25 cellular contexts compared by ENCODE assay signal in the genomic region with DNA sequence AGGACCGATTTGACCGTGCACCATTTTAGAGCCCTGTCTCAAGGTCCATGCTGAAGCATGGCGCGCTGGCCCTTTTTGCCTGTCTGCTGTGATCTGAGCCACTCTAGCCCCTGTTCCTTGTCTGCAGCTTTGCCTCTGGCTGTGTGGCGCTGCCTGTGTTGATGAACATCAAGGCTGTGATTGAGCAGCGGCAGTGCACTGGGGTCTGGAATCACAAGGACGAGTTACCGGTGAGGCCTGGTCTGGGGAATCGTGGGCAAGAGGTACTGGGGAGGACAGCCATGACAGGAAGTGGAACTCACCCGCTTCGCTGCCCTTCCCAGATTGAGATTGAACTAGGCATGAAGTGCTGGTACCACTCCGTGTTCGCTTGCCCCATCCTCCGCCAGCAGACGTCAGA. TPM values are rescaled to one million over a fixed set of nuclear protein-coding genes. Genes with fewer than 3 reads are reported as not detected.
A peak's percentile ranks its signal among the peaks of the same experiment; 100 is the strongest.
DNase-seq lines count a peak whose midpoint lies in the region; ATAC-seq, FAIRE-seq and TF ChIP-seq lines count a peak whose summit lies in the region.
"Had no signal": no experiment of that assay in that cellular context is flagged by ENCODE, and none has a peak within 500 bp of the region (broad histone marks: within the 10 kb centered on the region; RNA-seq: fewer than 3 reads in every experiment).

No MANE protein-coding gene starts in this region.

- H3K27me3 ChIP-seq in K562 (ENCODE audit: control insufficient read depth in 2 of 2, insufficient read depth in 2 of 2, low read length in 2 of 2) = no peaks in the 10 kb centered on the region
- H3K27me3 ChIP-seq in keratinocyte (ENCODE audit: control insufficient read depth, extremely low read depth, insufficient read depth, low read length) = no peaks in the 10 kb centered on the region
- H3K27me3 ChIP-seq: BLaER1 treated with 17β-estradiol and CSF1 and Interleukin-3, amounts not matched to agents 10 nM and 100 nM had no signal

- H3K36me3 ChIP-seq in K562 (ENCODE audit: control insufficient read depth, insufficient read depth, low read length) = peaks cover 92% of the 10 kb centered on the region
- peaks cover 43 to 61% of the 10 kb centered on the region in 2 experiments for H3K36me3 ChIP-seq in keratinocyte (ENCODE audit: control insufficient read depth in 2 of 2, extremely low read depth in 1 of 2, insufficient read depth in 2 of 2, low read length in 2 of 2)

- dilution Hi-C loops in keratinocyte (cut with MboI; ENCODE audit: extremely low pct_ligation_motif_present, low sequenced_read_pairs) = no loop called here

- H3K4me3 ChIP-seq in K562 = no peak overlapping the region
- H3K4me3 ChIP-seq in keratinocyte (ENCODE audit: control insufficient read depth in 2 of 3, extremely low read depth in 1 of 3, insufficient read depth in 2 of 3, low read depth in 1 of 3, low read length in 3 of 3) = no peak overlapping the region
- H3K4me3 ChIP-seq: BLaER1 treated with 17β-estradiol and CSF1 and Interleukin-3, amounts not matched to agents 10 nM and 100 nM had no signal

- peaks cover 4 to 15% of the 10 kb centered on the region in 2 experiments; a peak in 4 of 5 replicates for H3K4me1 ChIP-seq in K562 (replicated peaks in 1 of 2; ENCODE audit: control insufficient read depth in 2 of 2, insufficient read depth in 2 of 2, low read length in 2 of 2)
- peaks cover 18% of the 10 kb centered on the region for H3K4me1 ChIP-seq in keratinocyte (ENCODE audit: control insufficient read depth, extremely low read depth, insufficient read depth, low read length)

- peak overlapping the region in 1 of 2 experiments; percentile 6; a peak in 1 of 4 replicates for H3K9ac ChIP-seq in K562 (ENCODE audit: insufficient read depth in 1 of 2, low read depth in 2 of 2, low read length in 2 of 2)
- H3K9ac ChIP-seq in keratinocyte (ENCODE audit: control insufficient read depth, extremely low read depth, insufficient read depth, low read length) = no peak overlapping the region

- H3K4me2 ChIP-seq in K562 (ENCODE audit: insufficient read depth, low read length) = no peak overlapping the region
- H3K4me2 ChIP-seq in keratinocyte (ENCODE audit: control insufficient read depth, extremely low read depth, insufficient read depth, low read depth, low read length) = no peak overlapping the region
- H3K4me2 ChIP-seq: BLaER1 treated with 17β-estradiol and CSF1 and Interleukin-3, amounts not matched to agents 10 nM and 100 nM had no signal

- no peaks in the 10 kb centered on the region for H3K9me3 Mint-ChIP-seq in activated T-cell treated with anti-CD3 and anti-CD28 coated beads, Interleukin-2, amount 50 U/mL, for 24 hours
- no peaks in the 10 kb centered on the region for H3K9me3 Mint-ChIP-seq in activated T-cell treated with anti-CD3 and anti-CD28 coated beads, Interleukin-2, amount 50 U/mL, for 72 hours

- WGBS in K562 (ENCODE audit: insufficient coverage, low coverage, missing lambda C conversion rate) = 87% methylated on average over 14 of the region's 15 CpGs

- POLR2A ChIA-PET in K562 (lab: Yijun Ruan, JAX) = interaction anchor here (1.5 to 1.6 kb wide), 2 partner anchors 15 to 69 kb away, joined by 5 to 7 read pairs; no protein-coding TSS in a partner anchor

- intact Hi-C loops in K562 (cut with micrococcal nuclease) = no loop called here

- H2AFZ ChIP-seq in K562 (ENCODE audit: low read depth, low read length) = no peak overlapping the region
- no peak overlapping the region for H2AFZ ChIP-seq in keratinocyte (ENCODE audit: control insufficient read depth, low read length)

- H3K27ac ChIP-seq in K562 (ENCODE audit: extremely low read depth, low read depth, low read length) = no peak overlapping the region
- peak overlapping the region; percentile 77 for H3K27ac ChIP-seq in keratinocyte (ENCODE audit: control insufficient read depth, insufficient read depth, low read length)
- H3K27ac ChIP-seq: BLaER1 treated with 17β-estradiol and CSF1 and Interleukin-3, amounts not matched to agents 10 nM and 100 nM; HL-60 had no signal

- peaks cover 95% of the 10 kb centered on the region for H3K36me3 Mint-ChIP-seq in activated T-cell treated with anti-CD3 and anti-CD28 coated beads, Interleukin-2, amount 50 U/mL, for 24 hours (ENCODE audit: low read depth)
- H3K36me3 Mint-ChIP-seq in activated T-cell treated with anti-CD3 and anti-CD28 coated beads, Interleukin-2, amount 50 U/mL, for 72 hours (ENCODE audit: insufficient read depth in 2 of 2) = peaks cover 5 to 30% of the 10 kb centered on the region in 2 donors
- no peaks in the 10 kb centered on the region for H3K36me3 Mint-ChIP-seq in T-helper 17 cell (ENCODE audit: low read depth)

- FAIRE-seq in K562 (lab: Jason Lieb, UNC) (no peak), keratinocyte (lab: Jason Lieb, UNC) (no peak)
- FAIRE-seq: H54 had no signal

- no peak for DNase-seq in activated T-cell treated with anti-CD3 and anti-CD28 coated beads, Interleukin-2, amount 50 U/mL, for 24 hours
- DNase-seq in activated T-cell treated with anti-CD3 and anti-CD28 coated beads, Interleukin-2, amount 50 U/mL, for 72 hours = no peak
- DNase-seq in T-helper 17 cell (no peak), K562 (ENCODE audit: extremely low read depth in 1 of 4, low spot score in 3 of 4) (no peak), keratinocyte (ENCODE audit: low read depth, low spot score) (no peak), DMS 273 treated with DMSO at 0.1 percent for 48 hours (lab: John Stamatoyannopoulos, UW) (no peak)
- DNase-seq: 8988T; CD4-positive, alpha-beta memory T cell; GDM1; KG1; NCI-H1092 treated with DMSO at 0.1 percent for 48 hours; NCI-H146; NCI-H2029; NCI-H2227 treated with DMSO at 0.1 percent for 48 hours; NCI-H510A treated with DMSO at 0.1 percent for 48 hours; NCI-H748 treated with DMSO at 0.1 percent for 48 hours; SIG-M5 had no signal

- TF ChIP-seq CTCF in K562 (IDR thresholded peaks at IDR 0.05 in 2 of 3, conservative IDR thresholded peaks at IDR 0.05 in 1 of 3; ENCODE audit: insufficient read depth in 2 of 3, low read depth in 1 of 3, low read length in 3 of 3) = no peak
- TF ChIP-seq CTCF in keratinocyte (optimal IDR thresholded peaks at IDR 0.05 in 1 of 3, IDR thresholded peaks at IDR 0.05 in 1 of 3, conservative IDR thresholded peaks at IDR 0.05 in 1 of 3; ENCODE audit: extremely low read depth in 1 of 3, insufficient read depth in 2 of 3, low read length in 3 of 3) = no peak

- peak; percentile 3; the same call in 1 of the 2 replicates for TF ChIP-seq POLR2A in K562 (conservative IDR thresholded peaks at IDR 0.05)

- no TSS peak for BruUV-seq in K562 (replicated peaks; lab: Mats Ljungman, UMichigan)

- H3K79me2 ChIP-seq in K562 (ENCODE audit: control insufficient read depth, insufficient read depth, low read length) (peaks cover 11% of the 10 kb centered on the region), keratinocyte (ENCODE audit: control insufficient read depth, insufficient read depth, low read length) (peaks cover 11% of the 10 kb centered on the region)

- no peaks in the 10 kb centered on the region for H3K27me3 Mint-ChIP-seq in activated T-cell treated with anti-CD3 and anti-CD28 coated beads, Interleukin-2, amount 50 U/mL, for 24 hours
- H3K27me3 Mint-ChIP-seq in activated T-cell treated with anti-CD3 and anti-CD28 coated beads, Interleukin-2, amount 50 U/mL, for 72 hours (ENCODE audit: low read depth) = no peaks in the 10 kb centered on the region
- H3K27me3 Mint-ChIP-seq in T-helper 17 cell = no peaks in the 10 kb centered on the region
- H3K27me3 Mint-ChIP-seq: CD4-positive, alpha-beta memory T cell had no signal

- H4K20me1 ChIP-seq in K562 (replicated peaks; ENCODE audit: control insufficient read depth, insufficient read depth, low read length) (peaks cover 22% of the 10 kb centered on the region), keratinocyte (ENCODE audit: control insufficient read depth, extremely low read depth, insufficient read depth, low read length) (peaks cover 8% of the 10 kb centered on the region)

- TF ChIP-seq EP300 in K562 (IDR thresholded peaks at IDR 0.05; ENCODE audit: low read length) = no peak

- in situ Hi-C loops in K562 (cut with MboI) = no loop called here

- no peak for ATAC-seq in activated T-cell treated with anti-CD3 and anti-CD28 coated beads, Interleukin-2, amount 50 U/mL, for 72 hours (replicated peaks in 1 of 2)
- no peak for ATAC-seq in T-helper 17 cell
- no peak for ATAC-seq in K562
- ATAC-seq in HG02852 (IDR thresholded peaks at IDR 0.05; ENCODE audit: unreplicated experiment) = no peak
- ATAC-seq in HG02798 (IDR thresholded peaks at IDR 0.05; ENCODE audit: poor library complexity, unreplicated experiment) = no peak
- ATAC-seq: SK-N-SH treated with all-trans-retinoic acid at 6 μM for 48 hours had no signal

- H3K4me3 Mint-ChIP-seq in activated T-cell treated with anti-CD3 and anti-CD28 coated beads, Interleukin-2, amount 50 U/mL, for 24 hours = no peak overlapping the region
- H3K4me3 Mint-ChIP-seq in activated T-cell treated with anti-CD3 and anti-CD28 coated beads, Interleukin-2, amount 50 U/mL, for 72 hours = no peak overlapping the region
- H3K4me3 Mint-ChIP-seq in T-helper 17 cell = no peak overlapping the region
- H3K4me3 Mint-ChIP-seq: CD4-positive, alpha-beta memory T cell had no signal

- TF ChIP-seq RAD21 in K562 (CRISPR knock-in tag; conservative IDR thresholded peaks at IDR 0.05 in 1 of 2, IDR thresholded peaks at IDR 0.05 in 1 of 2) = no peak

- H3K9me3 ChIP-seq in T-helper 17 cell (ENCODE audit: control insufficient read depth, low read length, poor library complexity, severe bottlenecking) = no peaks in the 10 kb centered on the region
- H3K9me3 ChIP-seq in K562 (replicated peaks; ENCODE audit: control insufficient read depth, insufficient read depth, low read depth, low read length) = no peaks in the 10 kb centered on the region
- no peaks in the 10 kb centered on the region for H3K9me3 ChIP-seq in keratinocyte (ENCODE audit: control insufficient read depth, low read depth, low read length)
- H3K9me3 ChIP-seq: BLaER1 treated with 17β-estradiol and CSF1 and Interleukin-3, amounts not matched to agents 10 nM and 100 nM had no signal

- CTCF ChIA-PET in K562 (lab: Yijun Ruan, JAX; ENCODE audit: low intra/inter-chr PET ratio) = interaction anchor here (3.3 kb wide), 1 partner anchor 72 kb away, joined by 33 read pairs; no protein-coding TSS in a partner anchor

- H3K4me1 Mint-ChIP-seq in activated T-cell treated with anti-CD3 and anti-CD28 coated beads, Interleukin-2, amount 50 U/mL, for 24 hours (ENCODE audit: low read depth) = peaks cover 60% of the 10 kb centered on the region
- peaks cover 70% of the 10 kb centered on the region for H3K4me1 Mint-ChIP-seq in activated T-cell treated with anti-CD3 and anti-CD28 coated beads, Interleukin-2, amount 50 U/mL, for 72 hours (ENCODE audit: low read depth)
- H3K4me1 Mint-ChIP-seq in T-helper 17 cell = peaks cover 11% of the 10 kb centered on the region

- H3K9me1 ChIP-seq in K562 (ENCODE audit: control insufficient read depth, insufficient read depth, low read length) (no peaks in the 10 kb centered on the region), keratinocyte (ENCODE audit: control insufficient read depth, extremely low read depth, insufficient read depth, low read length) (no peaks in the 10 kb centered on the region)

- peak overlapping the region; percentile 75 for H3K27ac Mint-ChIP-seq in activated T-cell treated with anti-CD3 and anti-CD28 coated beads, Interleukin-2, amount 50 U/mL, for 24 hours
- H3K27ac Mint-ChIP-seq in activated T-cell treated with anti-CD3 and anti-CD28 coated beads, Interleukin-2, amount 50 U/mL, for 72 hours = no peak overlapping the region
- peak overlapping the region; percentile 65 for H3K27ac Mint-ChIP-seq in T-helper 17 cell

RNA-seq across cellular contexts. Expression of gene NHP2, which starts 6.3 kb away (rescaled TPM):
- total RNA-seq in activated T-cell treated with anti-CD3 and anti-CD28 coated beads, Interleukin-2, amount 50 U/mL, for 72 hours = 100 to 1,000 TPM; 112 to 122 TPM
- total RNA-seq in T-helper 17 cell (10 to 100 TPM; 62.2 to 62.4 TPM), K562 (2014; rRNA removed) (559 and 622 TPM in 2 replicates), K562 (2014; rRNA removed; fragmentation: Illumina TruSeq; extraction: Trizol) (128 and 144 TPM in 2 replicates), K562 (2015; rRNA removed; fragmentation: Illumina TruSeq; extraction: Trizol) (255 and 258 TPM in 2 replicates), K562 (2021) (304 and 309 TPM in 2 replicates)
- total RNA-seq in K562 (2011; cell fraction: chromatin; rRNA removed; ENCODE audit: low replicate concordance) = 43.3 and 92.9 TPM in 2 replicates
- total RNA-seq in K562 (2011; cell fraction: nucleolus; rRNA removed) = 96.6 and 97.4 TPM in 2 replicates
- total RNA-seq in K562 (2011; cell fraction: nucleoplasm; rRNA removed) = 76.8 and 91.9 TPM in 2 replicates
- polyA plus RNA-seq in K562 (2011; rRNA removed) (140 and 146 TPM in 2 replicates), K562 (2014; fragmentation: Illumina TruSeq; extraction: Trizol) (143 and 312 TPM in 2 replicates), K562 (2014; fragmentation: Nextera tagmentation; extraction: Ambion mirVana) (100 to 1,000 TPM in 1 of 2 experiments, 10 to 100 TPM in 1; 52.8 to 124 TPM), K562 (2014; rRNA removed) (302 and 369 TPM in 2 replicates), keratinocyte (144 to 186 TPM (median 175 TPM) in 3 replicates)
- 191 and 212 TPM in 2 replicates for polyA plus RNA-seq in K562 (2011; cell fraction: cytosol; rRNA removed)
- 106 and 110 TPM in 2 replicates for polyA plus RNA-seq in K562 (2011; cell fraction: nucleus; rRNA removed)
- 178 and 294 TPM in 2 replicates for polyA plus RNA-seq in K562 (2012)
- 66.3 and 75.7 TPM in 2 replicates for polyA minus RNA-seq in K562 (2011; rRNA and poly(A)+ RNA removed)
- 79.6 and 136 TPM in 2 replicates for polyA minus RNA-seq in K562 (2011; cell fraction: cytosol; rRNA and poly(A)+ RNA removed)
- 44.0 and 63.9 TPM in 2 replicates for polyA minus RNA-seq in K562 (2011; cell fraction: nucleus; rRNA and poly(A)+ RNA removed)
- polyA plus RNA-seq in keratinocyte (2011; ENCODE audit: low read depth) = 55.0 TPM
- 161 and 229 TPM in 2 replicates for polyA plus RNA-seq in keratinocyte (2011; cell fraction: cytosol; rRNA removed)
- polyA plus RNA-seq in keratinocyte (2011; cell fraction: nucleus; rRNA removed) = 73.0 and 74.2 TPM in 2 replicates
- 154 and 229 TPM in 2 replicates for polyA plus RNA-seq in keratinocyte (2012; ENCODE audit: low replicate concordance)
- polyA minus RNA-seq in keratinocyte = 63.5 to 87.2 TPM (median 78.0 TPM) in 3 replicates
- 167 TPM for polyA minus RNA-seq in keratinocyte (2011; cell fraction: cytosol; rRNA and poly(A)+ RNA removed)
- polyA minus RNA-seq in keratinocyte (2011; cell fraction: nucleus; rRNA and poly(A)+ RNA removed) = 22.8 and 23.2 TPM in 2 replicates

RNA-seq across cellular contexts. Expression of gene RMND5B, which starts 16.6 kb away (rescaled TPM):
- total RNA-seq in activated T-cell treated with anti-CD3 and anti-CD28 coated beads, Interleukin-2, amount 50 U/mL, for 72 hours = 10 to 100 TPM; 21.5 to 24.5 TPM
- total RNA-seq in T-helper 17 cell (10 to 100 TPM; 14.7 to 15.3 TPM), K562 (2014; rRNA removed) (37.0 and 39.0 TPM in 2 replicates), K562 (2014; rRNA removed; fragmentation: Illumina TruSeq; extraction: Trizol) (16.9 and 21.1 TPM in 2 replicates), K562 (2015; rRNA removed; fragmentation: Illumina TruSeq; extraction: Trizol) (19.2 and 20.3 TPM in 2 replicates), K562 (2021) (53.6 and 54.8 TPM in 2 replicates)
- total RNA-seq in K562 (2011; cell fraction: chromatin; rRNA removed; ENCODE audit: low replicate concordance) = 123 and 227 TPM in 2 replicates
- total RNA-seq in K562 (2011; cell fraction: nucleolus; rRNA removed) = 112 and 125 TPM in 2 replicates
- total RNA-seq in K562 (2011; cell fraction: nucleoplasm; rRNA removed) = 135 and 197 TPM in 2 replicates
- polyA plus RNA-seq in K562 (2011; rRNA removed) (54.3 and 57.0 TPM in 2 replicates), K562 (2014; fragmentation: Illumina TruSeq; extraction: Trizol) (28.3 and 36.1 TPM in 2 replicates), K562 (2014; fragmentation: Nextera tagmentation; extraction: Ambion mirVana) (1 to 10 TPM; 2.6 to 4.4 TPM), K562 (2014; rRNA removed) (44.3 and 45.0 TPM in 2 replicates), keratinocyte (15.5 to 20.2 TPM (median 15.8 TPM) in 3 replicates)
- 52.6 and 79.7 TPM in 2 replicates for polyA plus RNA-seq in K562 (2011; cell fraction: cytosol; rRNA removed)
- 95.5 and 159 TPM in 2 replicates for polyA plus RNA-seq in K562 (2011; cell fraction: nucleus; rRNA removed)
- 47.6 and 49.2 TPM in 2 replicates for polyA plus RNA-seq in K562 (2012)
- polyA minus RNA-seq in K562 (2011; rRNA and poly(A)+ RNA removed) = 39.4 and 55.6 TPM in 2 replicates
- polyA minus RNA-seq in K562 (2011; cell fraction: cytosol; rRNA and poly(A)+ RNA removed) = 23.1 and 24.5 TPM in 2 replicates
- 43.0 and 45.6 TPM in 2 replicates for polyA minus RNA-seq in K562 (2011; cell fraction: nucleus; rRNA and poly(A)+ RNA removed)
- polyA plus RNA-seq in keratinocyte (2011; ENCODE audit: low read depth) = 22.2 TPM
- 12.3 and 16.5 TPM in 2 replicates for polyA plus RNA-seq in keratinocyte (2011; cell fraction: cytosol; rRNA removed)
- 24.9 and 27.3 TPM in 2 replicates for polyA plus RNA-seq in keratinocyte (2011; cell fraction: nucleus; rRNA removed)
- 13.7 and 27.7 TPM in 2 replicates for polyA plus RNA-seq in keratinocyte (2012; ENCODE audit: low replicate concordance)
- polyA minus RNA-seq in keratinocyte = 14.9 to 21.6 TPM (median 17.6 TPM) in 3 replicates
- 10.0 TPM for polyA minus RNA-seq in keratinocyte (2011; cell fraction: cytosol; rRNA and poly(A)+ RNA removed)
- polyA minus RNA-seq in keratinocyte (2011; cell fraction: nucleus; rRNA and poly(A)+ RNA removed) = 9.2 and 11.3 TPM in 2 replicates

RNA-seq across cellular contexts. Expression of gene N4BP3, which starts 34.1 kb away (rescaled TPM):
- total RNA-seq in activated T-cell treated with anti-CD3 and anti-CD28 coated beads, Interleukin-2, amount 50 U/mL, for 72 hours = 1 to 10 TPM; 5.6 to 6.0 TPM
- 1 to 10 TPM; 8.5 to 9.0 TPM for total RNA-seq in T-helper 17 cell
- total RNA-seq in K562 (2011; cell fraction: chromatin; rRNA removed; ENCODE audit: low replicate concordance) = 7.7 and 21.3 TPM in 2 replicates
- total RNA-seq in K562 (2011; cell fraction: nucleolus; rRNA removed) = 14.7 and 14.9 TPM in 2 replicates
- total RNA-seq in K562 (2011; cell fraction: nucleoplasm; rRNA removed) = 10.3 and 11.8 TPM in 2 replicates
- total RNA-seq in K562 (2014; rRNA removed) = 6.4 and 7.1 TPM in 2 replicates
- total RNA-seq in K562 (2014; rRNA removed; fragmentation: Illumina TruSeq; extraction: Trizol) = 0.73 and 1.2 TPM in 2 replicates
- 2.4 TPM in 2 replicates for total RNA-seq in K562 (2015; rRNA removed; fragmentation: Illumina TruSeq; extraction: Trizol)
- total RNA-seq in K562 (2021) = 6.6 and 7.0 TPM in 2 replicates
- polyA plus RNA-seq in K562 (2011; rRNA removed) = 3.4 and 3.5 TPM in 2 replicates
- 3.6 and 8.3 TPM in 2 replicates for polyA plus RNA-seq in K562 (2011; cell fraction: cytosol; rRNA removed)
- polyA plus RNA-seq in K562 (2011; cell fraction: nucleus; rRNA removed) = 7.7 and 13.0 TPM in 2 replicates
- polyA plus RNA-seq in K562 (2012) = 3.4 and 4.5 TPM in 2 replicates
- 1.8 and 3.2 TPM in 2 replicates for polyA plus RNA-seq in K562 (2014; fragmentation: Illumina TruSeq; extraction: Trizol)
- under 1 TPM; 0.06 to 0.10 TPM for polyA plus RNA-seq in K562 (2014; fragmentation: Nextera tagmentation; extraction: Ambion mirVana)
- 4.0 and 4.7 TPM in 2 replicates for polyA plus RNA-seq in K562 (2014; rRNA removed)
- polyA minus RNA-seq in K562 (2011; rRNA and poly(A)+ RNA removed) = 1.9 and 3.2 TPM in 2 replicates
- polyA minus RNA-seq in K562 (2011; cell fraction: cytosol; rRNA and poly(A)+ RNA removed) = 4.7 and 5.6 TPM in 2 replicates
- polyA minus RNA-seq in K562 (2011; cell fraction: nucleus; rRNA and poly(A)+ RNA removed) = 7.0 and 7.4 TPM in 2 replicates
- polyA plus RNA-seq in keratinocyte = 1.0 to 1.9 TPM (median 1.3 TPM) in 3 replicates
- polyA plus RNA-seq in keratinocyte (2011; ENCODE audit: low read depth) = 0.99 TPM
- 0.77 and 1.4 TPM in 2 replicates for polyA plus RNA-seq in keratinocyte (2011; cell fraction: cytosol; rRNA removed)
- polyA plus RNA-seq in keratinocyte (2011; cell fraction: nucleus; rRNA removed) = 2.6 and 3.3 TPM in 2 replicates
- polyA plus RNA-seq in keratinocyte (2012; ENCODE audit: low replicate concordance) = 1.9 TPM in 2 replicates
- 1.1 to 2.8 TPM (median 1.4 TPM) in 3 replicates for polyA minus RNA-seq in keratinocyte
- polyA minus RNA-seq in keratinocyte (2011; cell fraction: cytosol; rRNA and poly(A)+ RNA removed) = 3.6 TPM
- 2.0 and 2.2 TPM in 2 replicates for polyA minus RNA-seq in keratinocyte (2011; cell fraction: nucleus; rRNA and poly(A)+ RNA removed)

RNA-seq across cellular contexts. Expression of gene GMCL2, which starts 39.8 kb away (rescaled TPM):
- total RNA-seq in activated T-cell treated with anti-CD3 and anti-CD28 coated beads, Interleukin-2, amount 50 U/mL, for 72 hours = not detected
- not detected for total RNA-seq in T-helper 17 cell
- 0.14 TPM in 1 of 2 replicates, not detected in the other for total RNA-seq in K562 (2011; cell fraction: chromatin; rRNA removed; ENCODE audit: low replicate concordance)
- not detected in 2 replicates for total RNA-seq in K562 (2011; cell fraction: nucleolus; rRNA removed)
- not detected in 2 replicates for total RNA-seq in K562 (2011; cell fraction: nucleoplasm; rRNA removed)
- total RNA-seq in K562 (2014; rRNA removed) = not detected in 2 replicates
- total RNA-seq in K562 (2014; rRNA removed; fragmentation: Illumina TruSeq; extraction: Trizol) = 0.04 TPM in 1 of 2 replicates, not detected in the other
- total RNA-seq in K562 (2015; rRNA removed; fragmentation: Illumina TruSeq; extraction: Trizol) = not detected in 2 replicates
- not detected in 2 replicates for total RNA-seq in K562 (2021)
- 0.03 TPM in 1 of 2 replicates, not detected in the other for polyA plus RNA-seq in K562 (2011; rRNA removed)
- not detected in 2 replicates for polyA plus RNA-seq in K562 (2011; cell fraction: cytosol; rRNA removed)
- not detected in 2 replicates for polyA plus RNA-seq in K562 (2011; cell fraction: nucleus; rRNA removed)
- not detected in 2 replicates for polyA plus RNA-seq in K562 (2012)
- polyA plus RNA-seq in K562 (2014; fragmentation: Illumina TruSeq; extraction: Trizol) = not detected in 2 replicates
- not detected for polyA plus RNA-seq in K562 (2014; fragmentation: Nextera tagmentation; extraction: Ambion mirVana)
- polyA plus RNA-seq in K562 (2014; rRNA removed) = not detected in 2 replicates
- 0.06 TPM in 1 of 2 replicates, not detected in the other for polyA minus RNA-seq in K562 (2011; rRNA and poly(A)+ RNA removed)
- polyA minus RNA-seq in K562 (2011; cell fraction: cytosol; rRNA and poly(A)+ RNA removed) = not detected in 2 replicates
- not detected in 2 replicates for polyA minus RNA-seq in K562 (2011; cell fraction: nucleus; rRNA and poly(A)+ RNA removed)
- not detected in 3 replicates for polyA plus RNA-seq in keratinocyte
- polyA plus RNA-seq in keratinocyte (2011; ENCODE audit: low read depth) = not detected
- polyA plus RNA-seq in keratinocyte (2011; cell fraction: cytosol; rRNA removed) = not detected in 2 replicates
- not detected in 2 replicates for polyA plus RNA-seq in keratinocyte (2011; cell fraction: nucleus; rRNA removed)
- not detected in 2 replicates for polyA plus RNA-seq in keratinocyte (2012; ENCODE audit: low replicate concordance)
- not detected in 3 replicates for polyA minus RNA-seq in keratinocyte
- polyA minus RNA-seq in keratinocyte (2011; cell fraction: cytosol; rRNA and poly(A)+ RNA removed) = not detected
- polyA minus RNA-seq in keratinocyte (2011; cell fraction: nucleus; rRNA and poly(A)+ RNA removed) = not detected in 2 replicates
- total RNA-seq: CD4-positive, alpha-beta memory T cell; Daoy; HT-29 had no signal
- polyA plus RNA-seq: CD4-positive, alpha-beta memory T cell had no signal

RNA-seq across cellular contexts. Expression of gene HNRNPAB, which starts 56.9 kb away (rescaled TPM):
- total RNA-seq in activated T-cell treated with anti-CD3 and anti-CD28 coated beads, Interleukin-2, amount 50 U/mL, for 72 hours = 100 to 1,000 TPM; 196 to 232 TPM
- total RNA-seq in T-helper 17 cell (10 to 100 TPM; 89.5 to 90.5 TPM), K562 (2014; rRNA removed) (236 and 251 TPM in 2 replicates), K562 (2014; rRNA removed; fragmentation: Illumina TruSeq; extraction: Trizol) (193 and 210 TPM in 2 replicates), K562 (2015; rRNA removed; fragmentation: Illumina TruSeq; extraction: Trizol) (213 and 223 TPM in 2 replicates), K562 (2021) (299 and 351 TPM in 2 replicates)
- 107 and 112 TPM in 2 replicates for total RNA-seq in K562 (2011; cell fraction: chromatin; rRNA removed; ENCODE audit: low replicate concordance)
- total RNA-seq in K562 (2011; cell fraction: nucleolus; rRNA removed) = 50.4 and 55.9 TPM in 2 replicates
- total RNA-seq in K562 (2011; cell fraction: nucleoplasm; rRNA removed) = 93.1 and 119 TPM in 2 replicates
- polyA plus RNA-seq in K562 (2011; rRNA removed) (160 and 253 TPM in 2 replicates), K562 (2014; fragmentation: Illumina TruSeq; extraction: Trizol) (284 and 307 TPM in 2 replicates), K562 (2014; fragmentation: Nextera tagmentation; extraction: Ambion mirVana) (10 to 100 TPM; 34.6 to 44.7 TPM), K562 (2014; rRNA removed) (404 and 425 TPM in 2 replicates), keratinocyte (102 to 161 TPM (median 146 TPM) in 3 replicates)
- polyA plus RNA-seq in K562 (2011; cell fraction: cytosol; rRNA removed) = 229 and 236 TPM in 2 replicates
- 131 TPM in 2 replicates for polyA plus RNA-seq in K562 (2011; cell fraction: nucleus; rRNA removed)
- polyA plus RNA-seq in K562 (2012) = 175 and 305 TPM in 2 replicates
- 75.6 and 103 TPM in 2 replicates for polyA minus RNA-seq in K562 (2011; rRNA and poly(A)+ RNA removed)
- 69.1 and 82.2 TPM in 2 replicates for polyA minus RNA-seq in K562 (2011; cell fraction: cytosol; rRNA and poly(A)+ RNA removed)
- 31.9 and 48.4 TPM in 2 replicates for polyA minus RNA-seq in K562 (2011; cell fraction: nucleus; rRNA and poly(A)+ RNA removed)
- 142 TPM for polyA plus RNA-seq in keratinocyte (2011; ENCODE audit: low read depth)
- 106 and 125 TPM in 2 replicates for polyA plus RNA-seq in keratinocyte (2011; cell fraction: cytosol; rRNA removed)
- polyA plus RNA-seq in keratinocyte (2011; cell fraction: nucleus; rRNA removed) = 105 and 124 TPM in 2 replicates
- polyA plus RNA-seq in keratinocyte (2012; ENCODE audit: low replicate concordance) = 98.8 and 167 TPM in 2 replicates
- polyA minus RNA-seq in keratinocyte = 37.9 to 59.2 TPM (median 53.2 TPM) in 3 replicates
- 85.0 TPM for polyA minus RNA-seq in keratinocyte (2011; cell fraction: cytosol; rRNA and poly(A)+ RNA removed)
- polyA minus RNA-seq in keratinocyte (2011; cell fraction: nucleus; rRNA and poly(A)+ RNA removed) = 24.6 and 33.4 TPM in 2 replicates
